In the genomic region with DNA sequence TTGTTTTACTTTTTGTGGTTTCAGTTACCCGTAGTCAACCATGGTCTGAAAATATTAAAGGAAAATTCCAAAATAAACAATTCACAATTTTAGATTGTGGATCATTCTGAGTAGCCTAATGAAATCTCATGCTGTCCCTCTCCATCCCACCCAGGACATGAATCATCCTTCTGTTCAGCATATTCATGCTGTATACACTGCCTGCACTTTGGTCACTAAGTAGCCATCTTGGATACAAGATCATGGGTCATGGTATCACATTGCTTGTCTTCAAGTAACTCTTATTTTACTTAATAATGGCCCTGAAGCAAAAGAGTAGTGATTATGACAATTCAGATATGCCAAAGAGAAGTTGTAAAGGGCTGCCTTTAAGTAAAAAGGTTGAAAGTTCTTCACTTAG, we compare ENCODE assay signal across 1 cellular context.
TF ChIP-seq lines count a peak whose summit lies in the region.

No MANE protein-coding gene starts in this region.

TF ChIP-seq in GM23338, 12 proteins besides CTCF, POLR2A, EP300 and RAD21 (continued from another document):
- TF ChIP-seq, protein P1, sequence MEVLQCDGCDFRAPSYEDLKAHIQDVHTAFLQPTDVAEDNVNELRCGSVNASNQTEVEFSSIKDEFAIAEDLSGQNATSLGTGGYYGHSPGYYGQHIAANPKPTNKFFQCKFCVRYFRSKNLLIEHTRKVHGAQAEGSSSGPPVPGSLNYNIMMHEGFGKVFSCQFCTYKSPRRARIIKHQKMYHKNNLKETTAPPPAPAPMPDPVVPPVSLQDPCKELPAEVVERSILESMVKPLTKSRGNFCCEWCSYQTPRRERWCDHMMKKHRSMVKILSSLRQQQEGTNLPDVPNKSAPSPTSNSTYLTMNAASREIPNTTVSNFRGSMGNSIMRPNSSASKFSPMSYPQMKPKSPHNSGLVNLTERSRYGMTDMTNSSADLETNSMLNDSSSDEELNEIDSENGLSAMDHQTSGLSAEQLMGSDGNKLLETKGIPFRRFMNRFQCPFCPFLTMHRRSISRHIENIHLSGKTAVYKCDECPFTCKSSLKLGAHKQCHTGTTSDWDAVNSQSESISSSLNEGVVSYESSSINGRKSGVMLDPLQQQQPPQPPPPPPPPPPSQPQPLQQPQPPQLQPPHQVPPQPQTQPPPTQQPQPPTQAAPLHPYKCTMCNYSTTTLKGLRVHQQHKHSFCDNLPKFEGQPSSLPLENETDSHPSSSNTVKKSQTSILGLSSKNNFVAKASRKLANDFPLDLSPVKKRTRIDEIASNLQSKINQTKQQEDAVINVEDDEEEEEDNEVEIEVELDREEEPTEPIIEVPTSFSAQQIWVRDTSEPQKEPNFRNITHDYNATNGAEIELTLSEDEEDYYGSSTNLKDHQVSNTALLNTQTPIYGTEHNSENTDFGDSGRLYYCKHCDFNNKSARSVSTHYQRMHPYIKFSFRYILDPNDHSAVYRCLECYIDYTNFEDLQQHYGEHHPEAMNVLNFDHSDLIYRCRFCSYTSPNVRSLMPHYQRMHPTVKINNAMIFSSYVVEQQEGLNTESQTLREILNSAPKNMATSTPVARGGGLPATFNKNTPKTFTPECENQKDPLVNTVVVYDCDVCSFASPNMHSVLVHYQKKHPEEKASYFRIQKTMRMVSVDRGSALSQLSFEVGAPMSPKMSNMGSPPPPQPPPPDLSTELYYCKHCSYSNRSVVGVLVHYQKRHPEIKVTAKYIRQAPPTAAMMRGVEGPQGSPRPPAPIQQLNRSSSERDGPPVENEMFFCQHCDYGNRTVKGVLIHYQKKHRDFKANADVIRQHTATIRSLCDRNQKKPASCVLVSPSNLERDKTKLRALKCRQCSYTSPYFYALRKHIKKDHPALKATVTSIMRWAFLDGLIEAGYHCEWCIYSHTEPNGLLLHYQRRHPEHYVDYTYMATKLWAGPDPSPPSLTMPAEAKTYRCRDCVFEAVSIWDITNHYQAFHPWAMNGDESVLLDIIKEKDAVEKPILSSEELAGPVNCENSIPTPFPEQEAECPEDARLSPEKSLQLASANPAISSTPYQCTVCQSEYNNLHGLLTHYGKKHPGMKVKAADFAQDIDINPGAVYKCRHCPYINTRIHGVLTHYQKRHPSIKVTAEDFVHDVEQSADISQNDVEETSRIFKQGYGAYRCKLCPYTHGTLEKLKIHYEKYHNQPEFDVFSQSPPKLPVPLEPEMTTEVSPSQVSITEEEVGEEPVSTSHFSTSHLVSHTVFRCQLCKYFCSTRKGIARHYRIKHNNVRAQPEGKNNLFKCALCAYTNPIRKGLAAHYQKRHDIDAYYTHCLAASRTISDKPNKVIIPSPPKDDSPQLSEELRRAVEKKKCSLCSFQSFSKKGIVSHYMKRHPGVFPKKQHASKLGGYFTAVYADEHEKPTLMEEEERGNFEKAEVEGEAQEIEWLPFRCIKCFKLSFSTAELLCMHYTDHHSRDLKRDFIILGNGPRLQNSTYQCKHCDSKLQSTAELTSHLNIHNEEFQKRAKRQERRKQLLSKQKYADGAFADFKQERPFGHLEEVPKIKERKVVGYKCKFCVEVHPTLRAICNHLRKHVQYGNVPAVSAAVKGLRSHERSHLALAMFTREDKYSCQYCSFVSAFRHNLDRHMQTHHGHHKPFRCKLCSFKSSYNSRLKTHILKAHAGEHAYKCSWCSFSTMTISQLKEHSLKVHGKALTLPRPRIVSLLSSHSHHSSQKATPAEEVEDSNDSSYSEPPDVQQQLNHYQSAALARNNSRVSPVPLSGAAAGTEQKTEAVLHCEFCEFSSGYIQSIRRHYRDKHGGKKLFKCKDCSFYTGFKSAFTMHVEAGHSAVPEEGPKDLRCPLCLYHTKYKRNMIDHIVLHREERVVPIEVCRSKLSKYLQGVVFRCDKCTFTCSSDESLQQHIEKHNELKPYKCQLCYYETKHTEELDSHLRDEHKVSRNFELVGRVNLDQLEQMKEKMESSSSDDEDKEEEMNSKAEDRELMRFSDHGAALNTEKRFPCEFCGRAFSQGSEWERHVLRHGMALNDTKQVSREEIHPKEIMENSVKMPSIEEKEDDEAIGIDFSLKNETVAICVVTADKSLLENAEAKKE (CRISPR knock-in tag; IDR thresholded peaks at IDR 0.05), result no peak
- TF ChIP-seq NANOG (IDR thresholded peaks at IDR 0.05; ENCODE audit: borderline replicate concordance), result no peak
